Comparison of ENCODE assay signal across 2 cellular contexts in the genomic region with DNA sequence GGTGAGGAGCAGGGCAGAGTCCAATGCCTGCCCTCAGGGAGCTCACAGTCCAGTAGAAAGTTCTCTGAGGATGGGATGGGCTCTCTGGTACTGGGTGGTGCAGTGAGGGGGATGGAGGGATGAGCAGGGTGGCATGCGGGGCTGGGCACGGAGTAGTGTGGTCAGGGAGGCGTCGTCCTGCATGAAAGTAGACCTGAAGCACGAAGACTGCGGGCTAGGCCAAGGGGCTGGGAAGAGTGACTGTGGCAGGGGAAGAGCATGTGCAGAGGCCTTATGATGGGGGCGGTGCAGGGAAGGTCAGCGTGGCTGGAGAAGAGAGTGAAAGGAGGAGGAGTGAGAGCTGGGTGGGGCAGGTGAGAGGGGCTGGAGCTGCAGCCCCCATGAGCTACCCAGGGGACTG.
TF ChIP-seq lines count a peak whose summit lies in the region.

No MANE protein-coding gene starts in this region.

TF ChIP-seq in IMR-90, 13 proteins besides CTCF, POLR2A, EP300 and RAD21:
- no peak for TF ChIP-seq MAFK (IDR thresholded peaks at IDR 0.05; ENCODE audit: low read depth, low read length)
- no peak for TF ChIP-seq NFE2L2 (IDR thresholded peaks at IDR 0.05; ENCODE audit: low read depth, low read length)
- TF ChIP-seq CHD1 (IDR thresholded peaks at IDR 0.05; ENCODE audit: low read depth, low read length) = no peak
- no peak for TF ChIP-seq MXI1 (IDR thresholded peaks at IDR 0.05; ENCODE audit: borderline replicate concordance, low read depth, low read length)
- no peak for TF ChIP-seq CEBPB (IDR thresholded peaks at IDR 0.05; ENCODE audit: low read depth, low read length)
- no peak for TF ChIP-seq RFX5 (IDR thresholded peaks at IDR 0.05; ENCODE audit: low read depth, low read length)
- no peak for TF ChIP-seq MAZ (IDR thresholded peaks at IDR 0.05; ENCODE audit: borderline replicate concordance, low read depth, low read length)
- TF ChIP-seq RCOR1 (IDR thresholded peaks at IDR 0.05; ENCODE audit: insufficient replicate concordance, low read length) = no peak
- no peak for TF ChIP-seq SMC3 (IDR thresholded peaks at IDR 0.05; ENCODE audit: low read depth, low read length)
- no peak for TF ChIP-seq FOS (IDR thresholded peaks at IDR 0.05; ENCODE audit: low read depth, low read length)
- no peak for TF ChIP-seq BHLHE40 (IDR thresholded peaks at IDR 0.05; ENCODE audit: low read depth, low read length)
- TF ChIP-seq, protein P1, sequence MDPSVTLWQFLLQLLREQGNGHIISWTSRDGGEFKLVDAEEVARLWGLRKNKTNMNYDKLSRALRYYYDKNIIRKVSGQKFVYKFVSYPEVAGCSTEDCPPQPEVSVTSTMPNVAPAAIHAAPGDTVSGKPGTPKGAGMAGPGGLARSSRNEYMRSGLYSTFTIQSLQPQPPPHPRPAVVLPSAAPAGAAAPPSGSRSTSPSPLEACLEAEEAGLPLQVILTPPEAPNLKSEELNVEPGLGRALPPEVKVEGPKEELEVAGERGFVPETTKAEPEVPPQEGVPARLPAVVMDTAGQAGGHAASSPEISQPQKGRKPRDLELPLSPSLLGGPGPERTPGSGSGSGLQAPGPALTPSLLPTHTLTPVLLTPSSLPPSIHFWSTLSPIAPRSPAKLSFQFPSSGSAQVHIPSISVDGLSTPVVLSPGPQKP (IDR thresholded peaks at IDR 0.05; ENCODE audit: borderline replicate concordance, low read depth, low read length) = no peak
- TF ChIP-seq, protein P2, sequence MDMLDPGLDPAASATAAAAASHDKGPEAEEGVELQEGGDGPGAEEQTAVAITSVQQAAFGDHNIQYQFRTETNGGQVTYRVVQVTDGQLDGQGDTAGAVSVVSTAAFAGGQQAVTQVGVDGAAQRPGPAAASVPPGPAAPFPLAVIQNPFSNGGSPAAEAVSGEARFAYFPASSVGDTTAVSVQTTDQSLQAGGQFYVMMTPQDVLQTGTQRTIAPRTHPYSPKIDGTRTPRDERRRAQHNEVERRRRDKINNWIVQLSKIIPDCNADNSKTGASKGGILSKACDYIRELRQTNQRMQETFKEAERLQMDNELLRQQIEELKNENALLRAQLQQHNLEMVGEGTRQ (IDR thresholded peaks at IDR 0.05; ENCODE audit: low read depth, low read length) = no peak

TF ChIP-seq in K562, 482 proteins besides CTCF, POLR2A, EP300 and RAD21:
- TF ChIP-seq ZNF316 (IDR thresholded peaks at IDR 0.05) (peak; percentile 49; the same call in 1 of the 2 replicates), CXXC5 (CRISPR knock-in tag; IDR thresholded peaks at IDR 0.05) (no peak)
